Comparison of ENCODE assay signal across 30 cellular contexts in the genomic region with DNA sequence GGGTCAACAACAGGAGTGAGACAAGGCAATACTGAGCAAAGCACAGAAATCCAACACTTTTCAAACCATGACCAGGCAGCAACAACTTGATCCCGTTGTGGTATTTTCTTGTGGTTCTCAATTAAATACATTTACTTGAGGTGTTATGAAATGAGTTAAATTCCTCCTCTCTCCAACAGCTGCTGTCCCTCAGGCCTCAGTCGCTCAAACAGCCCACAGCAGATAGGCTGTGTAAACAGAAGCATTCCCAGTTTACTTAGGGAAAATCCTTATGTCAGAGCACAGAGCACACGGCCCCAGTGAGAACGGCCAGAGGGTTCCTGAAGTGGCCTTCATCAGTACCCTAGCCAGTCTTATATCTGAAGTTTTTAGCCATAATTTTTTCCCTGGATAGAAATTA.
"Had no signal": no experiment of that assay in that cellular context is flagged by ENCODE, and none has a peak within 500 bp of the region (broad histone marks: within the 10 kb centered on the region; RNA-seq: fewer than 3 reads in every experiment).

No MANE protein-coding gene starts in this region.

- H3K4me2 ChIP-seq: KMS-11 had no signal

- H3K27me3 ChIP-seq: brain microvascular endothelial cell, cardiac muscle cell, MG63 had no signal

- H3K4me3 ChIP-seq: cardiac muscle cell, MG63, SK-N-MC had no signal

- H3K4me1 Mint-ChIP-seq: activated B cell treated with CpG ODN at 0.5 μM for 24 hours; activated CD4-positive, alpha-beta T cell treated with anti-CD3 and anti-CD28 coated beads, Interleukin-2, amount 10 ng/mL, durations not matched to agents 24 days and 14 days; activated naive CD4-positive, alpha-beta T cell treated with anti-CD3 and anti-CD28 coated beads, Interleukin-2, amount 10 ng/mL, durations not matched to agents 7 days and 5 days; activated naive CD8-positive, alpha-beta T cell treated with anti-CD3 and anti-CD28 coated beads for 36 hours; T-cell had no signal

- H3K36me3 ChIP-seq: brain microvascular endothelial cell, cardiac muscle cell, MG63 had no signal

- H3K36me3 Mint-ChIP-seq: activated naive CD4-positive, alpha-beta T cell treated with anti-CD3 and anti-CD28 coated beads, Interleukin-2, amount 10 ng/mL, durations not matched to agents 7 days and 5 days; activated naive CD8-positive, alpha-beta T cell treated with anti-CD3 and anti-CD28 coated beads for 36 hours; T-cell had no signal

- H3K27me3 Mint-ChIP-seq: activated B cell treated with CpG ODN at 0.5 μM for 24 hours; activated CD4-positive, alpha-beta T cell treated with anti-CD3 and anti-CD28 coated beads, Interleukin-2, amount 10 ng/mL, durations not matched to agents 24 days and 14 days; activated naive CD4-positive, alpha-beta T cell treated with anti-CD3 and anti-CD28 coated beads, Interleukin-2, amount 10 ng/mL, durations not matched to agents 7 days and 5 days; activated naive CD8-positive, alpha-beta T cell treated with anti-CD3 and anti-CD28 coated beads for 36 hours; T-cell had no signal

- H3K4me3 Mint-ChIP-seq: activated B cell treated with CpG ODN at 0.5 μM for 24 hours; activated CD4-positive, alpha-beta T cell treated with anti-CD3 and anti-CD28 coated beads, Interleukin-2, amount 10 ng/mL, durations not matched to agents 24 days and 14 days; activated naive CD4-positive, alpha-beta T cell treated with anti-CD3 and anti-CD28 coated beads, Interleukin-2, amount 10 ng/mL, durations not matched to agents 7 days and 5 days; activated naive CD8-positive, alpha-beta T cell treated with anti-CD3 and anti-CD28 coated beads for 36 hours; T-cell had no signal

- H3K9me3 Mint-ChIP-seq: activated naive CD4-positive, alpha-beta T cell treated with anti-CD3 and anti-CD28 coated beads, Interleukin-2, amount 10 ng/mL, durations not matched to agents 7 days and 5 days; activated T-helper 2 cell treated with anti-CD3 and anti-CD28 coated beads, Interferon-gamma antibody, Interleukin-2, Interleukin-4, amounts not matched to agents 10 μg/mL and 5 μg/mL and 100 μg/mL, durations not matched to agents 14 hours and 24 hours and 36 hours; T-cell had no signal

- H3K27ac ChIP-seq: brain microvascular endothelial cell, cardiac muscle cell, KMS-11, SK-N-MC had no signal

- H3K9ac ChIP-seq: KMS-11 had no signal

- H3K27ac Mint-ChIP-seq: activated B cell treated with CpG ODN at 0.5 μM for 24 hours; activated CD4-positive, alpha-beta T cell treated with anti-CD3 and anti-CD28 coated beads, Interleukin-2, amount 10 ng/mL, durations not matched to agents 24 days and 14 days; activated naive CD4-positive, alpha-beta T cell treated with anti-CD3 and anti-CD28 coated beads, Interleukin-2, amount 10 ng/mL, durations not matched to agents 7 days and 5 days; activated naive CD8-positive, alpha-beta T cell treated with anti-CD3 and anti-CD28 coated beads for 36 hours; activated T-helper 2 cell treated with anti-CD3 and anti-CD28 coated beads, Interferon-gamma antibody, Interleukin-2, Interleukin-4, amounts not matched to agents 10 μg/mL and 5 μg/mL and 100 μg/mL, durations not matched to agents 14 hours and 24 hours and 36 hours; T-cell had no signal

- DNase-seq: activated B cell treated with CpG ODN at 0.5 μM for 24 hours; activated CD4-positive, alpha-beta T cell treated with anti-CD3 and anti-CD28 coated beads for 1 hour; activated CD4-positive, alpha-beta T cell treated with anti-CD3 and anti-CD28 coated beads, Interleukin-2, amount 10 ng/mL, durations not matched to agents 24 days and 14 days; activated CD4-positive, alpha-beta T cell treated with anti-CD3 and anti-CD28 coated beads, Interleukin-2, amount 50 U/mL, for 48 hours; activated CD8-positive, alpha-beta memory T cell treated with anti-CD3 and anti-CD28 coated beads for 24 hours; activated gamma-delta T cell treated with Interleukin-2 at 50 U/mL for 16 hours; activated naive CD4-positive, alpha-beta T cell treated with anti-CD3 and anti-CD28 coated beads, Interleukin-2, amount 10 ng/mL, durations not matched to agents 7 days and 5 days; activated naive CD8-positive, alpha-beta T cell treated with anti-CD3 and anti-CD28 coated beads for 36 hours; activated T-cell treated with anti-CD3 and anti-CD28 coated beads, Interleukin-2, amount 50 U/mL, for 48 hours; brain microvascular endothelial cell; cerebellar nuclear complex; MG63; MV-4-11; NCI-H1092 treated with DMSO at 0.1 percent for 48 hours; NCI-H1436; NCI-H1694 treated with DMSO at 0.1 percent for 48 hours; NCI-H2081; NCI-H524 treated with DMSO at 0.1 percent for 48 hours; NK-92 treated with Interleukin-12 subunit alpha and Interleukin-12 subunit beta, amount 100 ng/mL, for 24 hours; OCI-M1; RPMI8226; SIG-M5; T-cell; T-helper 2 cell; T1000 had no signal

- H3K9me3 ChIP-seq: MG63 had no signal

- ATAC-seq: Panc1, T-cell had no signal
